In genomic region chr7:42235734-42236133, GRCh38 we compare ENCODE assay signal across 8 cellular contexts. TPM values are rescaled to one million over a fixed set of nuclear protein-coding genes. Genes with fewer than 3 reads are reported as not detected.
DNase-seq lines count a peak whose midpoint lies in the region; ATAC-seq and TF ChIP-seq lines count a peak whose summit lies in the region.
"Had no signal": no experiment of that assay in that cellular context is flagged by ENCODE, and none has a peak within 500 bp of the region (broad histone marks: within the 10 kb centered on the region; RNA-seq: fewer than 3 reads in every experiment).

No MANE protein-coding gene starts in this region.

- TF ChIP-seq CTCF in HFF-Myc (IDR thresholded peaks at IDR 0.05; ENCODE audit: low read depth, low read length, missing control alignments), result no peak

- peaks cover 23% of the 10 kb centered on the region for H3K4me1 ChIP-seq in iPS-15b (ENCODE audit: control insufficient read depth, insufficient read depth, low read length)

- H3K27me3 Mint-ChIP-seq in activated T-helper 17 cell treated with anti-CD3 and anti-CD28 coated beads, Interleukin-2, amount 50 U/mL, for 72 hours, result peaks cover 53% of the 10 kb centered on the region
- peaks cover 54 to 78% of the 10 kb centered on the region in 2 donors for H3K27me3 Mint-ChIP-seq in stimulated activated naive B cell treated with anti-CD40 and anti-IgM and Interleukin-4, amounts not matched to agents 10 μg/mL and 1 μg/mL and 100 μg/mL, for 72 hours

- DNase-seq in HFF-Myc (ENCODE audit: extremely low read depth, low read depth), result no peak
- DNase-seq in stimulated activated naive B cell treated with anti-CD40 and anti-IgM and Interleukin-4, amounts not matched to agents 10 μg/mL and 1 μg/mL and 100 μg/mL, for 72 hours, result no peak
- DNase-seq in NCI-H82 (lab: John Stamatoyannopoulos, UW), result no peak
- DNase-seq in T-helper 9 cell, result no peak
- no peak for DNase-seq in NCI-H446 (lab: John Stamatoyannopoulos, UW)
- DNase-seq: activated CD4-positive, alpha-beta T cell treated with anti-CD3 and anti-CD28 coated beads for 4 hours had no signal

- H3K27ac Mint-ChIP-seq in activated T-helper 17 cell treated with anti-CD3 and anti-CD28 coated beads, Interleukin-2, amount 50 U/mL, for 72 hours, result no peak overlapping the region
- no peak overlapping the region for H3K27ac Mint-ChIP-seq in stimulated activated naive B cell treated with anti-CD40 and anti-IgM and Interleukin-4, amounts not matched to agents 10 μg/mL and 1 μg/mL and 100 μg/mL, for 72 hours

- H3K4me3 Mint-ChIP-seq in activated T-helper 17 cell treated with anti-CD3 and anti-CD28 coated beads, Interleukin-2, amount 50 U/mL, for 72 hours, result peak overlapping the region; percentile 48
- H3K4me3 Mint-ChIP-seq in stimulated activated naive B cell treated with anti-CD40 and anti-IgM and Interleukin-4, amounts not matched to agents 10 μg/mL and 1 μg/mL and 100 μg/mL, for 72 hours, result peak overlapping the region; percentile 81 to 85

- peak overlapping the region; percentile 66 for H3K4me3 ChIP-seq in HFF-Myc (replicated peaks; ENCODE audit: low read depth, low read length)
- H3K4me3 ChIP-seq in iPS-15b (ENCODE audit: low read depth, low read length), result peak overlapping the region; percentile 74

- H3K9me3 ChIP-seq in iPS-15b (ENCODE audit: control insufficient read depth, insufficient read depth, low read length), result no peaks in the 10 kb centered on the region

- no peaks in the 10 kb centered on the region for H3K36me3 ChIP-seq in iPS-15b (ENCODE audit: control insufficient read depth, insufficient read depth, low read length)

- no peak for ATAC-seq in activated T-helper 17 cell treated with anti-CD3 and anti-CD28 coated beads, Interleukin-2, amount 50 U/mL, for 72 hours (replicated peaks)
- no peak for ATAC-seq in stimulated activated naive B cell treated with anti-CD40 and anti-IgM and Interleukin-4, amounts not matched to agents 10 μg/mL and 1 μg/mL and 100 μg/mL, for 72 hours (replicated peaks)

- peaks cover 10% of the 10 kb centered on the region for H3K4me1 Mint-ChIP-seq in activated T-helper 17 cell treated with anti-CD3 and anti-CD28 coated beads, Interleukin-2, amount 50 U/mL, for 72 hours
- H3K4me1 Mint-ChIP-seq in stimulated activated naive B cell treated with anti-CD40 and anti-IgM and Interleukin-4, amounts not matched to agents 10 μg/mL and 1 μg/mL and 100 μg/mL, for 72 hours, result peaks cover 12 to 20% of the 10 kb centered on the region in 2 donors

- no peaks in the 10 kb centered on the region for H3K9me3 Mint-ChIP-seq in activated T-helper 17 cell treated with anti-CD3 and anti-CD28 coated beads, Interleukin-2, amount 50 U/mL, for 72 hours
- H3K9me3 Mint-ChIP-seq in stimulated activated naive B cell treated with anti-CD40 and anti-IgM and Interleukin-4, amounts not matched to agents 10 μg/mL and 1 μg/mL and 100 μg/mL, for 72 hours, result no peaks in the 10 kb centered on the region

- H3K27me3 ChIP-seq in iPS-15b (ENCODE audit: control insufficient read depth, insufficient read depth, low read length), result peaks cover 18% of the 10 kb centered on the region

- peak overlapping the region; percentile 71 for H3K9ac ChIP-seq in iPS-15b (ENCODE audit: low read depth, low read length)

- peaks cover 6% of the 10 kb centered on the region for H3K36me3 Mint-ChIP-seq in activated T-helper 17 cell treated with anti-CD3 and anti-CD28 coated beads, Interleukin-2, amount 50 U/mL, for 72 hours (ENCODE audit: low read depth)
- peaks cover 0 to 4% of the 10 kb centered on the region in 2 donors for H3K36me3 Mint-ChIP-seq in stimulated activated naive B cell treated with anti-CD40 and anti-IgM and Interleukin-4, amounts not matched to agents 10 μg/mL and 1 μg/mL and 100 μg/mL, for 72 hours

RNA-seq across cellular contexts. Expression of gene GLI3, which starts 1.3 kb away (rescaled TPM):
- under 1 TPM; 0.17 to 0.74 TPM for total RNA-seq in activated T-helper 17 cell treated with anti-CD3 and anti-CD28 coated beads, Interleukin-2, amount 50 U/mL, for 72 hours
